ENCODE assay signal across 1 cellular context in the genomic region with DNA sequence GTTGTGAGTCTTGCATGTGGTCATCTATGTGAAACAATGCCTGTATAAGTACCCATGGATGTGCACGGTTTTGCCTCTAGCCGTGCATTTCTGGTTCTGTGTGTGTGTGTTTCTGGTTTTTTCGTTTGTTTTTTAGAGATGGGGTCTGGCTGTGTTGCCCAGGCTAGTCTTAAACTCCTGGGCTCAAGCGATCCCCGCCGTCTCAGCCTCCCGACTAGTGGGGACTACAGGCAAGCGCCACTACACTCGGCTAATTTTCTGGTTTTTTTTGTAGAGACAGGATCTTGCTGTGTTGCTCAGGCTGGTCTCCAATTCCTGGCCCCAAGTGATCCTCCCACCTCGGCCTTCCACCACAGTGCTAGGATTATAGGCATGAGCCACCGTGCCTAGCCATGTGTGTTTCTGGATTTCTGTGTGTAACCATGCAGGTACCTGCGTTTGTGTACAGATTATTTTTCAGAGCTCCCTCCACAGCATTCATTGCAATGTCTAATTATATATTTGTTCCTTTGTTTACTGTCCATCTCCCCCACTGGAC.
TF ChIP-seq lines count a peak whose summit lies in the region.

No MANE protein-coding gene starts in this region.

TF ChIP-seq in GM12878, 131 proteins besides CTCF, POLR2A, EP300 and RAD21:
- no peak for TF ChIP-seq SREBF2 (IDR thresholded peaks at IDR 0.05; ENCODE audit: low read length)
- TF ChIP-seq YBX1 (IDR thresholded peaks at IDR 0.05), result no peak
- no peak for TF ChIP-seq FOXK2 (IDR thresholded peaks at IDR 0.05)
- no peak for TF ChIP-seq ZNF687 (IDR thresholded peaks at IDR 0.05)
- TF ChIP-seq RFX5 (IDR thresholded peaks at IDR 0.05; ENCODE audit: low read depth, low read length), result no peak
- no peak for TF ChIP-seq BRCA1 (IDR thresholded peaks at IDR 0.05; ENCODE audit: low read depth, low read length)
- TF ChIP-seq SMAD5 (IDR thresholded peaks at IDR 0.05; ENCODE audit: low read depth), result no peak
- TF ChIP-seq RBBP5 (conservative IDR thresholded peaks at IDR 0.05), result no peak
- TF ChIP-seq TARDBP (IDR thresholded peaks at IDR 0.05; ENCODE audit: borderline replicate concordance), result no peak
- no peak for TF ChIP-seq CHD4 (IDR thresholded peaks at IDR 0.05)
- TF ChIP-seq, protein P1, sequence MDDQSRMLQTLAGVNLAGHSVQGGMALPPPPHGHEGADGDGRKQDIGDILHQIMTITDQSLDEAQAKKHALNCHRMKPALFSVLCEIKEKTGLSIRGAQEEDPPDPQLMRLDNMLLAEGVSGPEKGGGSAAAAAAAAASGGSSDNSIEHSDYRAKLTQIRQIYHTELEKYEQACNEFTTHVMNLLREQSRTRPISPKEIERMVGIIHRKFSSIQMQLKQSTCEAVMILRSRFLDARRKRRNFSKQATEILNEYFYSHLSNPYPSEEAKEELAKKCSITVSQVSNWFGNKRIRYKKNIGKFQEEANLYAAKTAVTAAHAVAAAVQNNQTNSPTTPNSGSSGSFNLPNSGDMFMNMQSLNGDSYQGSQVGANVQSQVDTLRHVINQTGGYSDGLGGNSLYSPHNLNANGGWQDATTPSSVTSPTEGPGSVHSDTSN (IDR thresholded peaks at IDR 0.05; ENCODE audit: insufficient replicate concordance, low read depth, low read length), result no peak
